Comparison of ENCODE assay signal across 8 cellular contexts in genomic region chr9:113401027-113401792, GRCh38. TPM values are rescaled to one million over a fixed set of nuclear protein-coding genes. Genes with fewer than 3 reads are reported as not detected.
DNase-seq lines count a peak whose midpoint lies in the region; TF ChIP-seq lines count a peak whose summit lies in the region.

TSS of gene ALAD (minus strand) at chr9:113401284. CDS start at chr9:113393559, 7,725 bp downstream.

- no peaks in the 10 kb centered on the region for H3K36me3 Mint-ChIP-seq in neural progenitor cell

- H3K27me3 Mint-ChIP-seq in neural progenitor cell (ENCODE audit: insufficient read depth, low read depth) = no peaks in the 10 kb centered on the region

- H3K27ac Mint-ChIP-seq in neural progenitor cell = peak within 1 kb of the TSS; percentile 79

- H3K4me3 Mint-ChIP-seq in neural progenitor cell = peak within 1 kb of the TSS; percentile 94

- TF ChIP-seq CTCF in MM.1S (IDR thresholded peaks at IDR 0.05; ENCODE audit: low read length) = peak; percentile 94
- TF ChIP-seq CTCF in fibroblast of villous mesenchyme (IDR thresholded peaks at IDR 0.05; ENCODE audit: insufficient read depth, low read depth, low read length) = peak; percentile 93
- TF ChIP-seq CTCF in neural progenitor cell (IDR thresholded peaks at IDR 0.05) = peak; percentile 92

- H3K4me1 ChIP-seq in MM.1S (ENCODE audit: low read length) (peaks cover 25% of the 10 kb centered on the region), neural progenitor cell (peaks cover 9% of the 10 kb centered on the region)

- H3K4me3 ChIP-seq in MM.1S (ENCODE audit: low read length) = peak within 1 kb of the TSS; percentile 91
- H3K4me3 ChIP-seq in fibroblast of villous mesenchyme (ENCODE audit: low read depth, low read length) = peak within 1 kb of the TSS; percentile 93
- H3K4me3 ChIP-seq in neural progenitor cell = peak within 1 kb of the TSS; percentile 72

- peaks cover 15% of the 10 kb centered on the region for H3K4me1 Mint-ChIP-seq in neural progenitor cell

- H3F3A ChIP-seq in MM.1S (ENCODE audit: insufficient read depth, low read length) = peaks cover 2% of the 10 kb centered on the region; the same call in 1 of the 2 replicates
- peaks cover 6% of the 10 kb centered on the region for H3F3A ChIP-seq in neural progenitor cell (ENCODE audit: low read depth)

- H3K27ac ChIP-seq in MM.1S (ENCODE audit: low read length) (no peak within 1 kb of the TSS), neural progenitor cell (no peak within 1 kb of the TSS)

- H4K20me1 ChIP-seq in MM.1S (ENCODE audit: insufficient read depth, low read length) (no peaks in the 10 kb centered on the region), neural progenitor cell (ENCODE audit: low read depth) (peaks cover 6% of the 10 kb centered on the region)

- H3K4me2 ChIP-seq in MM.1S (ENCODE audit: low read depth, low read length) (peak within 1 kb of the TSS; percentile 67), neural progenitor cell (peak within 1 kb of the TSS; percentile 78)

- H2AFZ ChIP-seq in MM.1S (ENCODE audit: low read length) (peak within 1 kb of the TSS; percentile 87), neural progenitor cell (replicated peaks) (peak within 1 kb of the TSS; percentile 79)

- H3K79me2 ChIP-seq in MM.1S (ENCODE audit: low read length) (peaks cover 23% of the 10 kb centered on the region), neural progenitor cell (ENCODE audit: low read depth) (peaks cover 13% of the 10 kb centered on the region)

- H3K9me2 ChIP-seq in MM.1S (replicated peaks; ENCODE audit: insufficient read depth, low read length) = no peaks in the 10 kb centered on the region

- DNase-seq in GF-D8 (lab: John Stamatoyannopoulos, UW) = peak; percentile 95
- DNase-seq in HCEC 1CT = peak; percentile 97
- DNase-seq in MM.1S = peak; percentile 99
- peak; percentile 66 for DNase-seq in SIG-M5 (lab: John Stamatoyannopoulos, UW)
- peak; percentile 99 for DNase-seq in activated gamma-delta T cell (lab: John Stamatoyannopoulos, UW)
- DNase-seq in fibroblast of villous mesenchyme (ENCODE audit: low read depth) = peak; percentile 99
- peak; percentile 100 for DNase-seq in neural progenitor cell (ENCODE audit: low spot score)
- peak; percentile 96 for DNase-seq in stromal cell of bone marrow (ENCODE audit: low read depth)

- no peaks in the 10 kb centered on the region for H3K36me3 ChIP-seq in MM.1S (replicated peaks; ENCODE audit: insufficient read depth, low read length)
- no peaks in the 10 kb centered on the region for H3K36me3 ChIP-seq in neural progenitor cell

- no peaks in the 10 kb centered on the region for H3K27me3 ChIP-seq in MM.1S (replicated peaks; ENCODE audit: insufficient read depth, low read length)
- no peaks in the 10 kb centered on the region for H3K27me3 ChIP-seq in neural progenitor cell

- peak within 1 kb of the TSS; percentile 69 for H3K9ac ChIP-seq in MM.1S (ENCODE audit: low read length)
- no peak within 1 kb of the TSS for H3K9ac ChIP-seq in neural progenitor cell

- no peaks in the 10 kb centered on the region for H3K9me3 Mint-ChIP-seq in neural progenitor cell

- H3K9me3 ChIP-seq in MM.1S (replicated peaks; ENCODE audit: insufficient read depth, low read length) (no peaks in the 10 kb centered on the region), neural progenitor cell (ENCODE audit: low read depth) (no peaks in the 10 kb centered on the region)

RNA-seq across cellular contexts. Expression of gene ALAD, which starts in this region (rescaled TPM):
- total RNA-seq in fibroblast of villous mesenchyme (14.2 and 15.1 TPM in 2 replicates), neural progenitor cell (ENCODE audit: low replicate concordance) (17.4 and 20.8 TPM in 2 replicates)
